Comparison of ENCODE assay signal across 24 cellular contexts in genomic region chr12:57551637-57552305, GRCh38. TPM values are rescaled to one million over a fixed set of nuclear protein-coding genes. Genes with fewer than 3 reads are reported as not detected.
A peak's percentile ranks its signal among the peaks of the same experiment; 100 is the strongest.
DNase-seq lines count a peak whose midpoint lies in the region; ATAC-seq and TF ChIP-seq lines count a peak whose summit lies in the region.
"Had no signal": no experiment of that assay in that cellular context is flagged by ENCODE, and none has a peak within 500 bp of the region (broad histone marks: within the 10 kb centered on the region; RNA-seq: fewer than 3 reads in every experiment).

No MANE protein-coding gene starts in this region.

- H3K79me2 ChIP-seq in GM23338 (replicated peaks; ENCODE audit: insufficient read depth) = peaks cover 33% of the 10 kb centered on the region
- H3K79me2 ChIP-seq in osteoblast (ENCODE audit: insufficient read depth, low read length) = peaks cover 2% of the 10 kb centered on the region

- H3K9me3 ChIP-seq in T-helper 17 cell (ENCODE audit: control insufficient read depth, low read length, poor library complexity, severe bottlenecking) (no peaks in the 10 kb centered on the region), iPS-15b (ENCODE audit: control insufficient read depth, insufficient read depth, low read length) (no peaks in the 10 kb centered on the region), osteoblast (ENCODE audit: low read depth, low read length) (no peaks in the 10 kb centered on the region), HAP-1 (no peaks in the 10 kb centered on the region)
- H3K9me3 ChIP-seq: tibial artery had no signal

- H3K4me1 Mint-ChIP-seq in GM23338 (peaks cover 57% of the 10 kb centered on the region), T-helper 17 cell (peaks cover 26% of the 10 kb centered on the region)

- H3K4me3 ChIP-seq in GM23338 = 0 out of 2 replicates have a peak overlapping the region, but pooled peaks have one; percentile 20
- peak overlapping the region; percentile 22 for H3K4me3 ChIP-seq in iPS-15b (ENCODE audit: low read depth, low read length)
- no peak overlapping the region for H3K4me3 ChIP-seq in osteoblast (ENCODE audit: insufficient read depth, low read length)
- no peak overlapping the region for H3K4me3 ChIP-seq in HAP-1
- H3K4me3 ChIP-seq: GM23248, tibial artery had no signal

- H3K4me3 Mint-ChIP-seq in GM23338 = peak overlapping the region; percentile 79
- H3K4me3 Mint-ChIP-seq in T-helper 17 cell = peak overlapping the region; percentile 66

- H4K20me1 ChIP-seq in GM23338 (replicated peaks; ENCODE audit: insufficient read depth) (peaks cover 15% of the 10 kb centered on the region), osteoblast (ENCODE audit: insufficient read depth, low read length) (no peaks in the 10 kb centered on the region)

- H3K27me3 ChIP-seq in GM23338 (ENCODE audit: insufficient read depth) = peaks cover 14% of the 10 kb centered on the region
- peaks cover 25% of the 10 kb centered on the region for H3K27me3 ChIP-seq in iPS-15b (ENCODE audit: control insufficient read depth, insufficient read depth, low read length)
- H3K27me3 ChIP-seq in osteoblast (ENCODE audit: insufficient read depth, low read length) = peaks cover 31% of the 10 kb centered on the region
- H3K27me3 ChIP-seq in HAP-1 (ENCODE audit: low read depth) = 0 out of 2 replicates have a peak, but pooled peaks cover 2% of the 10 kb centered on the region

- TF ChIP-seq CTCF in GM23338 (conservative IDR thresholded peaks at IDR 0.05; ENCODE audit: low read depth in 2 of 2) (no peak), osteoblast (IDR thresholded peaks at IDR 0.05; ENCODE audit: extremely low read depth, low read depth, low read length) (no peak)

- H3K36me3 ChIP-seq in GM23338 (ENCODE audit: insufficient read depth) (no peaks in the 10 kb centered on the region), iPS-15b (ENCODE audit: control insufficient read depth, insufficient read depth, low read length) (peaks cover 3% of the 10 kb centered on the region), osteoblast (ENCODE audit: insufficient read depth, low read length) (no peaks in the 10 kb centered on the region), HAP-1 (replicated peaks) (no peaks in the 10 kb centered on the region)
- H3K36me3 ChIP-seq: tibial artery, WERI-Rb-1 had no signal

- H3K4me1 ChIP-seq in GM23338 (ENCODE audit: insufficient read depth) = peaks cover 38% of the 10 kb centered on the region
- H3K4me1 ChIP-seq in iPS-15b (ENCODE audit: control insufficient read depth, insufficient read depth, low read length) = peaks cover 26% of the 10 kb centered on the region
- H3K4me1 ChIP-seq in osteoblast (ENCODE audit: insufficient read depth, low read length) = peaks cover 7% of the 10 kb centered on the region
- H3K4me1 ChIP-seq in HAP-1 = peaks cover 4% of the 10 kb centered on the region

- ATAC-seq in GM23338 (no peak), T-helper 17 cell (no peak), HG02973 (IDR thresholded peaks at IDR 0.05; ENCODE audit: unreplicated experiment) (no peak)
- ATAC-seq: activated T-helper 17 cell treated with anti-CD3 and anti-CD28 coated beads, Interleukin-2, amount 50 U/mL, for 72 hours; CD8-positive, alpha-beta T cell; HepG2; left lobe of liver; stimulated activated naive CD8-positive, alpha-beta T cell treated with anti-CD3 and anti-CD28 coated beads, Interleukin-15, amount 100 ng/mL, for 72 hours had no signal

- H3K4me2 ChIP-seq in GM23338 (peak overlapping the region; percentile 88), osteoblast (ENCODE audit: insufficient read depth, low read length) (no peak overlapping the region)

- in situ Hi-C loops in HAP-1 (cut with MboI; ENCODE audit: low sequenced_read_pairs) = no loop called here

- no peak overlapping the region for H3K9ac ChIP-seq in iPS-15b (ENCODE audit: low read depth, low read length)
- H3K9ac ChIP-seq: GM23248 had no signal

- H3K27ac Mint-ChIP-seq in GM23338 (no peak overlapping the region), T-helper 17 cell (no peak overlapping the region)
- H3K27ac Mint-ChIP-seq: activated T-helper 17 cell treated with anti-CD3 and anti-CD28 coated beads, Interleukin-2, amount 50 U/mL, for 72 hours; CD8-positive, alpha-beta T cell; immature natural killer cell; stimulated activated naive CD8-positive, alpha-beta T cell treated with anti-CD3 and anti-CD28 coated beads, Interleukin-15, amount 100 ng/mL, for 72 hours had no signal

- H3K27me3 Mint-ChIP-seq in GM23338 (ENCODE audit: insufficient read depth, low read depth, poor library complexity) (peaks cover 13% of the 10 kb centered on the region), T-helper 17 cell (peaks cover 18% of the 10 kb centered on the region)

- H3K27ac ChIP-seq in GM23338 (ENCODE audit: low read depth) (0 out of 2 replicates have a peak overlapping the region, but pooled peaks have one; percentile 9), osteoblast (ENCODE audit: low read depth, low read length) (no peak overlapping the region)
- H3K27ac ChIP-seq: GM23248, tibial artery, WERI-Rb-1 had no signal

- no peaks in the 10 kb centered on the region for H3K9me3 Mint-ChIP-seq in GM23338
- H3K9me3 Mint-ChIP-seq: activated T-helper 17 cell treated with anti-CD3 and anti-CD28 coated beads, Interleukin-2, amount 50 U/mL, for 72 hours; CD8-positive, alpha-beta T cell; stimulated activated naive CD8-positive, alpha-beta T cell treated with anti-CD3 and anti-CD28 coated beads, Interleukin-15, amount 100 ng/mL, for 72 hours had no signal

- H3K9me2 ChIP-seq in GM23338 (ENCODE audit: insufficient read depth) = no peaks in the 10 kb centered on the region

- DNase-seq in GM23338 (ENCODE audit: low spot score) (no peak), T-helper 17 cell (no peak), osteoblast (ENCODE audit: insufficient read length, low spot score, missing footprints) (peak; percentile 68), A172 (ENCODE audit: low spot score) (no peak), HAP-1 (ENCODE audit: low spot score in 2 of 2) (no peak)
- DNase-seq: activated CD4-positive, alpha-beta T cell treated with anti-CD3 and anti-CD28 coated beads, Interleukin-2, amount 50 U/mL, for 1 hour; CD8-positive, alpha-beta T cell; DMS153; effector memory CD4-positive, alpha-beta T cell; foreskin fibroblast; GM23248; immature natural killer cell; NCI-H1694 treated with DMSO at 0.1 percent for 48 hours; RPMI8226; stimulated activated naive CD8-positive, alpha-beta T cell treated with anti-CD3 and anti-CD28 coated beads, Interleukin-15, amount 100 ng/mL, for 72 hours; T-helper 9 cell; WERI-Rb-1 had no signal

- H3K36me3 Mint-ChIP-seq in GM23338 (ENCODE audit: low read depth) (no peaks in the 10 kb centered on the region; the same call in 2 of the 3 replicates), T-helper 17 cell (ENCODE audit: low read depth) (no peaks in the 10 kb centered on the region)
- H3K36me3 Mint-ChIP-seq: CD8-positive, alpha-beta T cell; immature natural killer cell had no signal

- H3F3A ChIP-seq in GM23338 (replicated peaks; ENCODE audit: low read depth) = peaks cover 12% of the 10 kb centered on the region

- no peak overlapping the region for H2AFZ ChIP-seq in GM23338
- no peak overlapping the region for H2AFZ ChIP-seq in osteoblast (ENCODE audit: low read length)
- H2AFZ ChIP-seq: GM23248 had no signal

TF ChIP-seq in GM23338, 12 proteins besides CTCF, POLR2A, EP300 and RAD21 (continues in another document):
- no peak for TF ChIP-seq JUNB (IDR thresholded peaks at IDR 0.05; ENCODE audit: unreplicated experiment)

RNA-seq across cellular contexts. Expression of gene KIF5A, which starts 1.9 kb away (rescaled TPM):
- total RNA-seq in GM23338 (2014; rRNA removed; shearing (Covaris generic)) = 16.5 and 21.3 TPM in 2 replicates
- polyA plus RNA-seq in GM23338 (2016; fragmentation: Nextera tagmentation; extraction: Ambion mirVana) = 9.1 and 11.1 TPM in 2 replicates
- total RNA-seq in T-helper 17 cell (under 1 TPM; 0.35 to 0.63 TPM), osteoblast (0.29 and 0.36 TPM in 2 replicates)
- total RNA-seq in A172 (2014; rRNA removed; shearing (Covaris generic)) = 0.36 and 0.67 TPM in 2 replicates
- total RNA-seq: mesenteric fat pad had no signal
- polyA plus RNA-seq: immature natural killer cell had no signal

RNA-seq across cellular contexts. Expression of gene DCTN2, which starts 4.8 kb away (rescaled TPM):
- total RNA-seq in GM23338 (2014; rRNA removed; shearing (Covaris generic)) = 134 and 157 TPM in 2 replicates
- polyA plus RNA-seq in GM23338 (2016; fragmentation: Nextera tagmentation; extraction: Ambion mirVana) = 56.1 and 62.3 TPM in 2 replicates
- total RNA-seq in T-helper 17 cell (10 to 100 TPM; 63.9 to 78.8 TPM), osteoblast (123 and 129 TPM in 2 replicates)
- total RNA-seq in A172 (2014; rRNA removed; shearing (Covaris generic)) = 133 and 149 TPM in 2 replicates

RNA-seq across cellular contexts. Expression of gene MBD6, which starts 29.1 kb away (rescaled TPM):
- 12.5 and 16.9 TPM in 2 replicates for total RNA-seq in GM23338 (2014; rRNA removed; shearing (Covaris generic))
- 17.1 and 18.3 TPM in 2 replicates for polyA plus RNA-seq in GM23338 (2016; fragmentation: Nextera tagmentation; extraction: Ambion mirVana)
- 10 to 100 TPM; 82.4 to 93.5 TPM for total RNA-seq in T-helper 17 cell
- 5.0 and 5.8 TPM in 2 replicates for total RNA-seq in osteoblast
- 2.3 and 11.8 TPM in 2 replicates for total RNA-seq in A172 (2014; rRNA removed; shearing (Covaris generic))

RNA-seq across cellular contexts. Expression of gene DDIT3, which starts 31.5 kb away (rescaled TPM):
- 3.9 and 4.1 TPM in 2 replicates for total RNA-seq in GM23338 (2014; rRNA removed; shearing (Covaris generic))
- 11.7 and 12.5 TPM in 2 replicates for polyA plus RNA-seq in GM23338 (2016; fragmentation: Nextera tagmentation; extraction: Ambion mirVana)
- 100 to 1,000 TPM; 115 to 145 TPM for total RNA-seq in T-helper 17 cell
- 118 and 136 TPM in 2 replicates for total RNA-seq in osteoblast
- total RNA-seq in A172 (2014; rRNA removed; shearing (Covaris generic)) = 45.3 and 46.9 TPM in 2 replicates

RNA-seq across cellular contexts. Expression of gene PIP4K2C, which starts 39.2 kb away (rescaled TPM):
- total RNA-seq in GM23338 (2014; rRNA removed; shearing (Covaris generic)) = 26.4 and 30.6 TPM in 2 replicates
- 10.5 and 10.8 TPM in 2 replicates for polyA plus RNA-seq in GM23338 (2016; fragmentation: Nextera tagmentation; extraction: Ambion mirVana)
- total RNA-seq in T-helper 17 cell (10 to 100 TPM; 28.9 to 32.2 TPM), osteoblast (32.4 and 36.6 TPM in 2 replicates)
- 42.5 and 54.0 TPM in 2 replicates for total RNA-seq in A172 (2014; rRNA removed; shearing (Covaris generic))

Comparison
In these comparisons a context has a peak if more than half of its experiments do, and no peak if none do; other contexts are left out.
1. H3K4me3 ChIP-seq: peak in GM23338 (single experiment) and iPS-15b (single experiment); none in osteoblast (single experiment) and HAP-1 (single experiment).
2. RNA of gene KIF5A, which starts 1.9 kb away (total RNA-seq): 16.5 to 21.3 TPM in GM23338; 0.35 to 0.63 TPM in T-helper 17 cell, 0.29 to 0.36 TPM in osteoblast and 0.36 to 0.67 TPM in A172; every median in the first group is over 10 times any median in the second.